ENCODE assay signal across 9 cellular contexts in genomic region chr12:46368684-46369083, GRCh38. TPM values are rescaled to one million over a fixed set of nuclear protein-coding genes. Genes with fewer than 3 reads are reported as not detected.
DNase-seq lines count a peak whose midpoint lies in the region; ATAC-seq, FAIRE-seq and TF ChIP-seq lines count a peak whose summit lies in the region.
"Had no signal": no experiment of that assay in that cellular context is flagged by ENCODE, and none has a peak within 500 bp of the region (broad histone marks: within the 10 kb centered on the region; RNA-seq: fewer than 3 reads in every experiment).

No MANE protein-coding gene starts in this region.

- H2AK5ac ChIP-seq in neuronal stem cell (ENCODE audit: low read depth, low read length) = no peak overlapping the region

- peaks cover 63% of the 10 kb centered on the region for H3K4me1 Mint-ChIP-seq in osteocyte (ENCODE audit: unreplicated experiment)

- BruUV-seq in PC-9 (replicated peaks; lab: Mats Ljungman, UMichigan) (no TSS peak), endothelial cell of umbilical vein (replicated peaks; lab: Mats Ljungman, UMichigan) (no TSS peak)

- POLR2A ChIA-PET in PC-9 (lab: Charles Lee; ENCODE audit: unreplicated experiment) = no interaction called here
- POLR2A ChIA-PET in endothelial cell of umbilical vein (lab: Charles Lee) = interaction anchor here (1.4 kb wide), 1 partner anchor 187 kb away, joined by 3 read pairs; no protein-coding TSS in a partner anchor

- H2BK120ac ChIP-seq in neuronal stem cell (ENCODE audit: low read depth, low read length) = no peak overlapping the region

- no peaks in the 10 kb centered on the region for H3K9me3 Mint-ChIP-seq in osteocyte (ENCODE audit: unreplicated experiment)

- H4K8ac ChIP-seq in neuronal stem cell (ENCODE audit: low read depth, low read length) = no peak overlapping the region

- H3K4me3 Mint-ChIP-seq in osteocyte (ENCODE audit: unreplicated experiment) = peak overlapping the region; percentile 95

- H3K36me3 ChIP-seq in BLaER1 (peaks cover 75% of the 10 kb centered on the region), PC-9 (ENCODE audit: low read depth) (peaks cover 78% of the 10 kb centered on the region), endothelial cell of umbilical vein (ENCODE audit: control insufficient read depth in 2 of 2, extremely low read depth in 1 of 2, insufficient read depth in 2 of 2, low read length in 2 of 2) (peaks cover 40 to 72% of the 10 kb centered on the region in 2 experiments), neuronal stem cell (replicated peaks in 1 of 2; ENCODE audit: control insufficient read depth in 2 of 2, insufficient read depth in 2 of 2, low read length in 2 of 2) (peaks cover 27 to 74% of the 10 kb centered on the region in 2 donors)

- H3K27ac ChIP-seq in BLaER1 (no peak overlapping the region), PC-9 (peak overlapping the region; percentile 97), endothelial cell of umbilical vein (ENCODE audit: insufficient read depth, low read depth, low read length) (peak overlapping the region; percentile 43), neuronal stem cell (replicated peaks; ENCODE audit: low read length) (no peak overlapping the region)

- H2BK12ac ChIP-seq in neuronal stem cell (ENCODE audit: low read length) = no peak overlapping the region

- dilution Hi-C loops in endothelial cell of umbilical vein (cut with MboI; ENCODE audit: extremely low pct_ligation_motif_present, low sequenced_read_pairs) = no loop called here

- intact Hi-C loops in PC-9 (cut with micrococcal nuclease; ENCODE audit: unreplicated experiment) (no loop called here), endothelial cell of umbilical vein (cut with micrococcal nuclease) (loop anchor here (1.0 to 5.0 kb wide), 2 partner anchors 146 to 616 kb away; no protein-coding TSS in a partner anchor)

- ATAC-seq in HG03565 (IDR thresholded peaks at IDR 0.05; ENCODE audit: unreplicated experiment) = no peak

- CTCF ChIA-PET in PC-9 (lab: Charles Lee) = no interaction called here
- CTCF ChIA-PET in endothelial cell of umbilical vein (lab: Charles Lee) = interaction anchor here (1.1 to 2.8 kb wide), 3 partner anchors 63 to 653 kb away, joined by 4 to 21 read pairs (median 5); no protein-coding TSS in a partner anchor

- no peaks in the 10 kb centered on the region for H3K27me3 Mint-ChIP-seq in osteocyte (ENCODE audit: unreplicated experiment)

- H2BK15ac ChIP-seq in neuronal stem cell (ENCODE audit: low read length) = no peak overlapping the region

- H3K4me2 ChIP-seq in BLaER1 (peak overlapping the region; percentile 89), PC-9 (peak overlapping the region; percentile 91), endothelial cell of umbilical vein (ENCODE audit: insufficient read depth, low read length) (peak overlapping the region; percentile 98), neuronal stem cell (ENCODE audit: insufficient read depth, low read length, poor library complexity, severe bottlenecking) (no peak overlapping the region)

- H3F3A ChIP-seq in PC-9 (ENCODE audit: insufficient read depth, low read depth) = peaks cover 85% of the 10 kb centered on the region

- peak overlapping the region; percentile 56 for H3K27ac Mint-ChIP-seq in osteocyte (ENCODE audit: unreplicated experiment)

- TF ChIP-seq CTCF in PC-9 (conservative IDR thresholded peaks at IDR 0.05) (no peak), endothelial cell of umbilical vein (IDR thresholded peaks at IDR 0.05; ENCODE audit: extremely low read depth in 1 of 2, insufficient read depth in 1 of 2, low read depth in 1 of 2, low read length in 2 of 2) (no peak), osteocyte (IDR thresholded peaks at IDR 0.05) (no peak)

- no peak overlapping the region for H3K4ac ChIP-seq in neuronal stem cell (ENCODE audit: low read length)

- H3K18ac ChIP-seq in neuronal stem cell (ENCODE audit: low read length) = no peak overlapping the region

- no peak for TF ChIP-seq POLR2A in endothelial cell of umbilical vein (IDR thresholded peaks at IDR 0.05; ENCODE audit: low read depth, low read length)

- H3K9me3 ChIP-seq in BLaER1 = no peaks in the 10 kb centered on the region
- H3K9me3 ChIP-seq in PC-9 (ENCODE audit: insufficient read depth, low read depth) = no peaks in the 10 kb centered on the region
- no peaks in the 10 kb centered on the region for H3K9me3 ChIP-seq in endothelial cell of umbilical vein (replicated peaks; ENCODE audit: control insufficient read depth, insufficient read depth, low read length)
- no peaks in the 10 kb centered on the region for H3K9me3 ChIP-seq in neuronal stem cell (replicated peaks in 1 of 2; ENCODE audit: control insufficient read depth in 2 of 2, insufficient read depth in 1 of 2, low read depth in 1 of 2, low read length in 2 of 2)

- H3K14ac ChIP-seq in neuronal stem cell (ENCODE audit: low read length) = no peak overlapping the region

- no peak overlapping the region for H4K91ac ChIP-seq in neuronal stem cell (ENCODE audit: low read depth, low read length, poor library complexity)

- H3K36me3 Mint-ChIP-seq in osteocyte (ENCODE audit: unreplicated experiment) = peaks cover 76% of the 10 kb centered on the region

- H4K20me1 ChIP-seq in BLaER1 = peaks cover 85% of the 10 kb centered on the region
- H4K20me1 ChIP-seq in PC-9 (ENCODE audit: insufficient read depth) = peaks cover 78% of the 10 kb centered on the region
- H4K20me1 ChIP-seq in endothelial cell of umbilical vein (replicated peaks; ENCODE audit: control insufficient read depth, extremely low read depth, insufficient read depth, low read length) = peaks cover 40% of the 10 kb centered on the region

- no peak overlapping the region for H2BK5ac ChIP-seq in neuronal stem cell (ENCODE audit: low read length)

- H3K79me2 ChIP-seq in PC-9 (ENCODE audit: low read depth) (peaks cover 94% of the 10 kb centered on the region), endothelial cell of umbilical vein (ENCODE audit: control insufficient read depth, insufficient read depth, low read length) (peaks cover 85% of the 10 kb centered on the region)

- peaks cover 3% of the 10 kb centered on the region for H3K79me1 ChIP-seq in neuronal stem cell (ENCODE audit: low read depth, low read length)

- WGBS in neuronal stem cell (ENCODE audit: extremely low coverage in 2 of 2, insufficient read length in 2 of 2, insufficient replicate concordance in 1 of 2), 2 donors = no CpG with 5 or more reads among the region's 1 CpG

- 0 out of 2 replicates have a peak overlapping the region, but pooled peaks have one; percentile 9 for H3K4me3 ChIP-seq in BLaER1
- H3K4me3 ChIP-seq in PC-9 = peak overlapping the region; percentile 94
- H3K4me3 ChIP-seq in endothelial cell of umbilical vein (replicated peaks in 1 of 3; ENCODE audit: insufficient read depth in 1 of 3, low read depth in 1 of 3, low read length in 3 of 3) = peak overlapping the region in 2 of 3 experiments; percentile 90 to 98
- H3K4me3 ChIP-seq in neuronal stem cell (ENCODE audit: low read length in 2 of 2) = no peak overlapping the region

- H3K9ac ChIP-seq in BLaER1 = peak overlapping the region; percentile 99; the same call in 1 of the 2 replicates
- H3K9ac ChIP-seq in endothelial cell of umbilical vein (replicated peaks; ENCODE audit: extremely low read depth, insufficient read depth, low read length) = peak overlapping the region; percentile 97
- no peak overlapping the region for H3K9ac ChIP-seq in neuronal stem cell (ENCODE audit: low read depth, low read length, poor library complexity)

- no peaks in the 10 kb centered on the region for H3K9me2 ChIP-seq in PC-9 (ENCODE audit: insufficient read depth)

- no peak overlapping the region for H3K23ac ChIP-seq in neuronal stem cell (ENCODE audit: low read depth, low read length, poor library complexity)

- no peaks in the 10 kb centered on the region for H3K27me3 ChIP-seq in BLaER1
- H3K27me3 ChIP-seq in PC-9 (ENCODE audit: insufficient read depth, low read depth) = no peaks in the 10 kb centered on the region
- no peaks in the 10 kb centered on the region for H3K27me3 ChIP-seq in endothelial cell of umbilical vein (ENCODE audit: control insufficient read depth in 2 of 2, insufficient read depth in 2 of 2, low read length in 2 of 2)
- peaks cover 0 to 5% (median 0%) of the 10 kb centered on the region in 3 experiments for H3K27me3 ChIP-seq in neuronal stem cell (ENCODE audit: control insufficient read depth in 3 of 3, insufficient read depth in 3 of 3, low read depth in 1 of 3, low read length in 3 of 3)

- H2AFZ ChIP-seq in PC-9 (no peak overlapping the region), endothelial cell of umbilical vein (ENCODE audit: low read depth, low read length) (no peak overlapping the region), neuronal stem cell (ENCODE audit: low read length) (no peak overlapping the region)

- no peak for DNase-seq in PC-9
- DNase-seq in endothelial cell of umbilical vein (ENCODE audit: low read depth, low spot score) = no peak
- DNase-seq in osteocyte (ENCODE audit: extremely low spot score, unreplicated experiment) = no peak
- no peak for DNase-seq in neuronal stem cell (ENCODE audit: low spot score)
- no peak for DNase-seq in DMS53 treated with DMSO at 0.1 percent for 48 hours (lab: John Stamatoyannopoulos, UW; ENCODE audit: unreplicated experiment)
- no peak for DNase-seq in NCI-H526 treated with DMSO at 0.1 percent for 48 hours (lab: John Stamatoyannopoulos, UW)
- DNase-seq: activated CD4-positive, CD25-positive, alpha-beta regulatory T cell treated with anti-CD3 and anti-CD28 coated beads, Interleukin-2, amount 50 U/mL, for 72 hours had no signal

- no peaks in the 10 kb centered on the region for H3K9me1 ChIP-seq in endothelial cell of umbilical vein (replicated peaks; ENCODE audit: control insufficient read depth, extremely low read depth, insufficient read depth, low read length)

- no peak for FAIRE-seq in endothelial cell of umbilical vein (lab: Jason Lieb, UNC)

- H3K4me1 ChIP-seq in BLaER1 (peaks cover 70% of the 10 kb centered on the region), PC-9 (replicated peaks; ENCODE audit: insufficient read depth) (peaks cover 69% of the 10 kb centered on the region), endothelial cell of umbilical vein (ENCODE audit: control insufficient read depth, extremely low read depth, insufficient read depth, low read length) (peaks cover 63% of the 10 kb centered on the region), neuronal stem cell (ENCODE audit: control insufficient read depth in 2 of 2, insufficient read depth in 1 of 2, low read depth in 1 of 2, low read length in 2 of 2) (peaks cover 4% of the 10 kb centered on the region in 2 donors)

RNA-seq across cellular contexts. Expression of gene SLC38A2, which starts 3.9 kb away (rescaled TPM):
- total RNA-seq in PC-9 (2021) (193 and 322 TPM in 2 replicates), endothelial cell of umbilical vein (427 and 459 TPM in 2 replicates), osteocyte (754 and 795 TPM in 2 replicates)
- 263 and 267 TPM in 2 replicates for polyA plus RNA-seq in endothelial cell of umbilical vein
- 96.2 and 111 TPM in 2 replicates for polyA plus RNA-seq in endothelial cell of umbilical vein (2011; cell fraction: cytosol; rRNA removed)
- polyA plus RNA-seq in endothelial cell of umbilical vein (2011; cell fraction: nucleus; rRNA removed) = 800 and 825 TPM in 2 replicates
- polyA plus RNA-seq in endothelial cell of umbilical vein (2012) = 442 and 473 TPM in 2 replicates
- polyA minus RNA-seq in endothelial cell of umbilical vein = 496 and 527 TPM in 2 replicates
- 275 TPM for polyA minus RNA-seq in endothelial cell of umbilical vein (2011; cell fraction: cytosol; rRNA and poly(A)+ RNA removed)
- 1,147 and 1,325 TPM in 2 replicates for polyA minus RNA-seq in endothelial cell of umbilical vein (2011; cell fraction: nucleus; rRNA and poly(A)+ RNA removed)
- 168 TPM for polyA plus RNA-seq in neuronal stem cell (2013, experiment 1 of 2)
- polyA plus RNA-seq in neuronal stem cell (2013, experiment 2 of 2) = 171 TPM

Comparison
In these comparisons a context has a peak if more than half of its experiments do, and no peak if none do; other contexts are left out.
1. H3K27ac ChIP-seq: peak in PC-9 (single experiment) and endothelial cell of umbilical vein (single experiment); none in BLaER1 (single experiment) and neuronal stem cell (single experiment).
2. H3K4me3 ChIP-seq: peak in BLaER1 (single experiment), PC-9 (single experiment) and endothelial cell of umbilical vein (2 of 3); none in neuronal stem cell (0 of 2).